37 cellular contexts compared by ENCODE assay signal in the genomic region with DNA sequence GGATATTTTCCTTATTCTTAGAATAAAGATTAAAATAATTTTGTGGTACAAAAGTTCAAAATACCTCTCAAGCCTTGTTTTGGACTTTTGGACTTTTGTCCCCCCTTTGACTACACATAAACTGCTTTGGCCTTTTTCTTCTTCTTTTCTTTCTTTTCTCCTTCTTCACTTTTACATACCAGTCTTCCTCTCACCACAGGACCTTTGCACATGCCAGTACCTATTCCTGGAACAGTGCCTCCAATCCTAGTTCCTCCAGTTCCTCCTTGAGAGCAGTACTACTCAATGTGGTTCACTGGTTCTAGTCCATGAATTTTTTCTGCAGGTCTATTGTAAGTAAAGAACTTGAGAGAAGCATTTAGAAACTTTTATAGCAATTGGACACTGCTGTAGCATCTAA.
DNase-seq lines count a peak whose midpoint lies in the region; ATAC-seq, FAIRE-seq and TF ChIP-seq lines count a peak whose summit lies in the region.
"Had no signal": no experiment of that assay in that cellular context is flagged by ENCODE, and none has a peak within 500 bp of the region (broad histone marks: within the 10 kb centered on the region; RNA-seq: fewer than 3 reads in every experiment).

No MANE protein-coding gene starts in this region.

- no peak overlapping the region for H2BK12ac ChIP-seq in H1 (ENCODE audit: low read depth, low read length)

- H3K36me3 Mint-ChIP-seq in WTC11 = no peaks in the 10 kb centered on the region
- peaks cover 3% of the 10 kb centered on the region for H3K36me3 Mint-ChIP-seq in endodermal cell (ENCODE audit: low read depth)
- H3K36me3 Mint-ChIP-seq: CD14-positive monocyte; CD4-positive, alpha-beta memory T cell; CD4-positive, CD25-positive, alpha-beta regulatory T cell; CD8-positive, alpha-beta memory T cell; CD8-positive, alpha-beta T cell had no signal

- no peaks in the 10 kb centered on the region for H3K23me2 ChIP-seq in H1 (ENCODE audit: low read depth, low read length)

- H3K9ac ChIP-seq in H1 (replicated peaks in 1 of 4; ENCODE audit: extremely low read depth in 1 of 4, low read depth in 3 of 4, low read length in 3 of 4) = no peak overlapping the region
- H3K9ac ChIP-seq in mesendoderm (ENCODE audit: low read length) = no peak overlapping the region
- no peak overlapping the region for H3K9ac ChIP-seq in endodermal cell (ENCODE audit: extremely low read depth, low read length, poor library complexity, severe bottlenecking)
- H3K9ac ChIP-seq: BLaER1; BLaER1 treated with 17β-estradiol and CSF1 and Interleukin-3, amounts not matched to agents 10 nM and 100 nM had no signal

- CTCF ChIA-PET in HEK293 (lab: Yijun Ruan, JAX) = interaction anchor here (0.6 to 3.5 kb wide), 9 partner anchors 17 to 836 kb away, joined by 3 to 51 read pairs (median 4); a partner anchor contains a TSS
- CTCF ChIA-PET in WTC11 (lab: Charles Lee) = interaction anchor here (0.5 to 2.9 kb wide), 2 partner anchors 148 to 161 kb away, joined by 3 to 75 read pairs; no protein-coding TSS in a partner anchor
- CTCF ChIA-PET in H1 (lab: Charles Lee; ENCODE audit: partially characterized antibody) = interaction anchor here (0.6 to 7.0 kb wide), 9 partner anchors 16 to 838 kb away, joined by 3 to 94 read pairs (median 5); no protein-coding TSS in a partner anchor

- H2BK15ac ChIP-seq in H1 (ENCODE audit: low read length) (no peak overlapping the region), mesendoderm (replicated peaks; ENCODE audit: low read depth) (peak overlapping the region; percentile 2)

- H3K4me2 ChIP-seq in H1 (ENCODE audit: insufficient read depth in 1 of 2, low read depth in 2 of 2, low read length in 2 of 2) (no peak overlapping the region), mesendoderm (ENCODE audit: low read length) (no peak overlapping the region)
- H3K4me2 ChIP-seq: A549; BLaER1; BLaER1 treated with 17β-estradiol and CSF1 and Interleukin-3, amounts not matched to agents 10 nM and 100 nM had no signal

- no peak overlapping the region for H3K4me3 ChIP-seq in HEK293 (ENCODE audit: low read depth, low read length)
- no peak overlapping the region for H3K4me3 ChIP-seq in H1 (ENCODE audit: extremely low read depth in 1 of 4, insufficient read depth in 2 of 4, low read depth in 3 of 4, low read length in 4 of 4)
- H3K4me3 ChIP-seq in mesendoderm (ENCODE audit: low read length) = no peak overlapping the region
- no peak overlapping the region for H3K4me3 ChIP-seq in HAP-1
- no peak overlapping the region for H3K4me3 ChIP-seq in endodermal cell (ENCODE audit: low read length)
- H3K4me3 ChIP-seq: A549; BLaER1; BLaER1 treated with 17β-estradiol and CSF1 and Interleukin-3, amounts not matched to agents 10 nM and 100 nM had no signal

- H3K23ac ChIP-seq in H1 (ENCODE audit: insufficient read length) (no peak overlapping the region), mesendoderm (ENCODE audit: low read length) (no peak overlapping the region)

- POLR2A ChIA-PET in HEK293 (lab: Yijun Ruan, JAX) = no interaction called here
- POLR2A ChIA-PET in WTC11 (lab: Charles Lee) = interaction anchor here (0.6 kb wide), 1 partner anchor 19 kb away, joined by 3 read pairs; no protein-coding TSS in a partner anchor
- POLR2A ChIA-PET in H1 (lab: Charles Lee; ENCODE audit: partially characterized antibody) = no interaction called here

- H4K91ac ChIP-seq in H1 (replicated peaks; ENCODE audit: insufficient read length, low read length) = no peak overlapping the region

- no peak for TF ChIP-seq CTCF in HEK293 (tag by site-specific recombination; IDR thresholded peaks at IDR 0.05)
- no peak for TF ChIP-seq CTCF in WTC11 (IDR thresholded peaks at IDR 0.05)
- no peak for TF ChIP-seq CTCF in H1 (IDR thresholded peaks at IDR 0.05; ENCODE audit: control extremely low read depth in 1 of 3, insufficient read depth in 1 of 3, low read depth in 1 of 3, low read length in 3 of 3)
- TF ChIP-seq CTCF in endodermal cell (conservative IDR thresholded peaks at IDR 0.05) = no peak

- H4K5ac ChIP-seq in H1 (ENCODE audit: insufficient read length, low read depth, low read length) = no peak overlapping the region
- H4K5ac ChIP-seq in mesendoderm (ENCODE audit: low read length) = no peak overlapping the region

- H3K18ac ChIP-seq in H1 (ENCODE audit: extremely low read depth, low read length) (no peak overlapping the region), mesendoderm (ENCODE audit: low read length) (no peak overlapping the region)

- H3K4me3 Mint-ChIP-seq in WTC11 = no peak overlapping the region
- H3K4me3 Mint-ChIP-seq in endodermal cell = no peak overlapping the region
- H3K4me3 Mint-ChIP-seq: B cell; CD14-positive monocyte; CD4-positive, alpha-beta memory T cell; CD4-positive, alpha-beta T cell; CD4-positive, CD25-positive, alpha-beta regulatory T cell; CD8-positive, alpha-beta memory T cell; CD8-positive, alpha-beta T cell had no signal

- H4K8ac ChIP-seq in H1 (ENCODE audit: extremely low read depth, insufficient read depth, low read length) (no peak overlapping the region), mesendoderm (ENCODE audit: low read depth, low read length) (no peak overlapping the region)

- H3K4me1 Mint-ChIP-seq in WTC11 (peaks cover 12% of the 10 kb centered on the region), endodermal cell (peaks cover 26% of the 10 kb centered on the region)
- H3K4me1 Mint-ChIP-seq: B cell; CD4-positive, alpha-beta memory T cell had no signal

- no peak for TF ChIP-seq RAD21 in H1 (IDR thresholded peaks at IDR 0.05 in 1 of 2, conservative IDR thresholded peaks at IDR 0.05 in 1 of 2; ENCODE audit: low read depth in 2 of 2, low read length in 2 of 2)

- no peak overlapping the region for H3K27ac ChIP-seq in HEK293 (ENCODE audit: extremely low read depth, low read depth, low read length)
- no peak overlapping the region for H3K27ac ChIP-seq in H1 (ENCODE audit: low read depth, low read length)
- H3K27ac ChIP-seq in mesendoderm (ENCODE audit: low read depth, low read length) = no peak overlapping the region
- H3K27ac ChIP-seq in endodermal cell (ENCODE audit: low read depth, low read length) = no peak overlapping the region
- H3K27ac ChIP-seq: 22Rv1; A549; BLaER1; BLaER1 treated with 17β-estradiol and CSF1 and Interleukin-3, amounts not matched to agents 10 nM and 100 nM; C4-2B had no signal

- no peak for TF ChIP-seq EP300 in H1 (IDR thresholded peaks at IDR 0.05; ENCODE audit: borderline replicate concordance in 1 of 2, low read depth in 2 of 2, low read length in 2 of 2)

- H3K27me3 ChIP-seq in H1 (replicated peaks in 1 of 4; ENCODE audit: control insufficient read depth in 3 of 4, extremely low read depth in 1 of 4, insufficient read depth in 3 of 4, low read length in 3 of 4) (no peaks in the 10 kb centered on the region), mesendoderm (ENCODE audit: insufficient read depth, low read length, poor library complexity) (no peaks in the 10 kb centered on the region), HAP-1 (ENCODE audit: low read depth) (peaks cover 4% of the 10 kb centered on the region), endodermal cell (ENCODE audit: control insufficient read depth, insufficient read depth, low read length, poor library complexity, severe bottlenecking) (no peaks in the 10 kb centered on the region)
- H3K27me3 ChIP-seq: BE2C; BLaER1; BLaER1 treated with 17β-estradiol and CSF1 and Interleukin-3, amounts not matched to agents 10 nM and 100 nM had no signal

- H3K36me3 ChIP-seq in HEK293 (ENCODE audit: control insufficient read depth in 2 of 2, insufficient read depth in 1 of 2, low read length in 2 of 2) (no peaks in the 10 kb centered on the region), H1 (ENCODE audit: control insufficient read depth in 2 of 4, insufficient read depth in 4 of 4, low read length in 3 of 4) (no peaks in the 10 kb centered on the region), mesendoderm (ENCODE audit: control insufficient read depth, insufficient read depth, low read length) (no peaks in the 10 kb centered on the region), HAP-1 (replicated peaks) (no peaks in the 10 kb centered on the region), endodermal cell (ENCODE audit: control insufficient read depth, insufficient read depth, low read length) (no peaks in the 10 kb centered on the region)
- H3K36me3 ChIP-seq: BE2C; BLaER1; BLaER1 treated with 17β-estradiol and CSF1 and Interleukin-3, amounts not matched to agents 10 nM and 100 nM had no signal

- no peak overlapping the region for H3K14ac ChIP-seq in H1 (ENCODE audit: insufficient read length)

- H4K20me1 ChIP-seq in H1 (replicated peaks in 1 of 2; ENCODE audit: control insufficient read depth in 1 of 2, insufficient read depth in 2 of 2, low read length in 2 of 2) = no peaks in the 10 kb centered on the region
- H4K20me1 ChIP-seq: BLaER1; BLaER1 treated with 17β-estradiol and CSF1 and Interleukin-3, amounts not matched to agents 10 nM and 100 nM had no signal

- no peak overlapping the region for H3K27ac Mint-ChIP-seq in WTC11
- no peak overlapping the region for H3K27ac Mint-ChIP-seq in endodermal cell
- H3K27ac Mint-ChIP-seq: B cell; CD4-positive, alpha-beta memory T cell; CD4-positive, alpha-beta T cell; CD4-positive, CD25-positive, alpha-beta regulatory T cell; CD8-positive, alpha-beta memory T cell; CD8-positive, alpha-beta T cell had no signal

- H3K56ac ChIP-seq in H1 (replicated peaks; ENCODE audit: insufficient read length, low read depth, low read length) (no peak overlapping the region), mesendoderm (ENCODE audit: low read length) (no peak overlapping the region)

- DNase-seq in WTC11 (ENCODE audit: low spot score) (no peak), H1 (ENCODE audit: low read depth in 1 of 2, low spot score in 2 of 2) (no peak), mesendoderm (no peak), NOMO-1 treated with dmso at 0.1 percent for 144 hours (lab: John Stamatoyannopoulos, UW; ENCODE audit: unreplicated experiment) (no peak), HAP-1 (ENCODE audit: low spot score in 2 of 2) (no peak), endodermal cell (no peak)
- DNase-seq: 8988T; ACHN; AML-193; BE2C; C1 segment of cervical spinal cord; Caco-2; Calu3; CD4-positive, alpha-beta memory T cell; CD4-positive, alpha-beta T cell; CD4-positive, CD25-positive, alpha-beta regulatory T cell; CD8-positive, alpha-beta memory T cell; CD8-positive, alpha-beta T cell; COR-L47; DMS 273 treated with DMSO at 0.1 percent for 48 hours; DMS153; DMS53; DMS79; DMS79 treated with DMSO at 0.1 percent for 48 hours; DND-41; EL had no signal

- H3K4me1 ChIP-seq in HEK293 (ENCODE audit: control insufficient read depth, insufficient read depth, low read length) = no peaks in the 10 kb centered on the region
- H3K4me1 ChIP-seq in H1 (replicated peaks in 1 of 4; ENCODE audit: control insufficient read depth in 3 of 4, insufficient read depth in 4 of 4, low read length in 3 of 4) = peaks cover 0 to 2% (median 0%) of the 10 kb centered on the region in 4 experiments; a peak in 1 of 7 replicates
- H3K4me1 ChIP-seq in mesendoderm (ENCODE audit: control insufficient read depth, low read depth, low read length) = peaks cover 2% of the 10 kb centered on the region
- H3K4me1 ChIP-seq in HAP-1 = no peaks in the 10 kb centered on the region
- peaks cover 4% of the 10 kb centered on the region for H3K4me1 ChIP-seq in endodermal cell (ENCODE audit: control insufficient read depth, insufficient read depth, low read length)
- H3K4me1 ChIP-seq: A549, BE2C, Caco-2 had no signal

- in situ Hi-C loops in HAP-1 (cut with MboI; ENCODE audit: low sequenced_read_pairs) = no loop called here

- H2BK120ac ChIP-seq in H1 (replicated peaks; ENCODE audit: low read depth, low read length) = no peak overlapping the region
- H2BK120ac ChIP-seq in mesendoderm (ENCODE audit: low read depth, low read length) = no peak overlapping the region

- H3K9me3 ChIP-seq in HEK293 (ENCODE audit: control insufficient read depth, insufficient read depth, low read depth, low read length) = no peaks in the 10 kb centered on the region
- H3K9me3 ChIP-seq in H1 (ENCODE audit: insufficient read depth in 2 of 2, low read depth in 1 of 2, low read length in 1 of 2) = no peaks in the 10 kb centered on the region
- no peaks in the 10 kb centered on the region for H3K9me3 ChIP-seq in HAP-1
- no peaks in the 10 kb centered on the region for H3K9me3 ChIP-seq in endodermal cell (ENCODE audit: control insufficient read depth, low read length)
- H3K9me3 ChIP-seq: A549; BE2C; BLaER1; BLaER1 treated with 17β-estradiol and CSF1 and Interleukin-3, amounts not matched to agents 10 nM and 100 nM; Caco-2 had no signal

- H3K79me1 ChIP-seq in H1 (ENCODE audit: low read depth, low read length) (no peaks in the 10 kb centered on the region), mesendoderm (ENCODE audit: low read length) (no peaks in the 10 kb centered on the region)

- H2BK20ac ChIP-seq in H1 (ENCODE audit: low read length) = no peak overlapping the region

- ATAC-seq in WTC11 (no peak), GM18858 (IDR thresholded peaks at IDR 0.05; ENCODE audit: unreplicated experiment) (no peak)
- ATAC-seq: A549; CD8-positive, alpha-beta T cell had no signal

- H2AK5ac ChIP-seq in H1 (ENCODE audit: low read depth, low read length) = no peak overlapping the region
- no peak overlapping the region for H2AK5ac ChIP-seq in mesendoderm (ENCODE audit: low read length)

- H3K27me3 Mint-ChIP-seq in WTC11 (ENCODE audit: low read depth) = no peaks in the 10 kb centered on the region
- H3K27me3 Mint-ChIP-seq in endodermal cell (ENCODE audit: insufficient read depth) = no peaks in the 10 kb centered on the region
- H3K27me3 Mint-ChIP-seq: B cell; CD4-positive, CD25-positive, alpha-beta regulatory T cell had no signal

- H2BK5ac ChIP-seq in H1 (ENCODE audit: low read depth, low read length) (no peak overlapping the region), mesendoderm (ENCODE audit: low read length) (no peak overlapping the region)

- H3K4ac ChIP-seq in H1 (replicated peaks; ENCODE audit: insufficient read length, low read depth, low read length) (no peak overlapping the region), mesendoderm (ENCODE audit: low read depth, low read length) (no peak overlapping the region)

- H3K79me2 ChIP-seq in H1 (ENCODE audit: control insufficient read depth in 1 of 2, insufficient read depth in 2 of 2, low read length in 2 of 2) (no peaks in the 10 kb centered on the region), mesendoderm (ENCODE audit: control insufficient read depth, insufficient read depth, low read length) (no peaks in the 10 kb centered on the region)

- H2AFZ ChIP-seq in H1 (ENCODE audit: low read length) = no peak overlapping the region

- H3K9me3 Mint-ChIP-seq in WTC11 (peaks cover 3% of the 10 kb centered on the region; the same call in 1 of the 2 replicates), endodermal cell (no peaks in the 10 kb centered on the region)
- H3K9me3 Mint-ChIP-seq: CD14-positive monocyte; CD4-positive, alpha-beta T cell; CD8-positive, alpha-beta memory T cell; CD8-positive, alpha-beta T cell had no signal

- no peak for TF ChIP-seq POLR2A in H1 (IDR thresholded peaks at IDR 0.05; ENCODE audit: control extremely low read depth in 1 of 2, low read depth in 2 of 2, low read length in 2 of 2)

- FAIRE-seq in H1 (lab: Jason Lieb, UNC) = no peak
- FAIRE-seq: A204.1, A549, D721Med had no signal
